ENCODE assay signal across 17 cellular contexts in genomic region chr7:66211429-66211828, GRCh38. TPM values are rescaled to one million over a fixed set of nuclear protein-coding genes. Genes with fewer than 3 reads are reported as not detected.
A peak's percentile ranks its signal among the peaks of the same experiment; 100 is the strongest.
DNase-seq lines count a peak whose midpoint lies in the region; ATAC-seq and TF ChIP-seq lines count a peak whose summit lies in the region.
"Had no signal": no experiment of that assay in that cellular context is flagged by ENCODE, and none has a peak within 500 bp of the region (broad histone marks: within the 10 kb centered on the region; RNA-seq: fewer than 3 reads in every experiment).

No MANE protein-coding gene starts in this region.

- CTCF ChIA-PET in AG04450 (lab: Charles Lee) = interaction anchor here (2.5 kb wide), 1 partner anchor 71 kb away, joined by 8 read pairs; no protein-coding TSS in a partner anchor

- H2AFZ ChIP-seq in GM23248 = no peak overlapping the region
- H2AFZ ChIP-seq in mesenchymal stem cell (ENCODE audit: low read depth, low read length) = no peak overlapping the region

- no peak for TF ChIP-seq POLR2A in upper lobe of left lung (IDR thresholded peaks at IDR 0.05)

- peaks cover 21% of the 10 kb centered on the region for H3K79me1 ChIP-seq in mesenchymal stem cell (replicated peaks; ENCODE audit: low read length, poor library complexity, severe bottlenecking)

- WGBS in GM23248 (ENCODE audit: low coverage in 1 of 2, low lambda C conversion rate in 2 of 2, missing lambda C conversion rate in 2 of 2), 2 experiments = 54 to 61% methylated on average over 5 of the region's 5 CpGs
- WGBS in mesenchymal stem cell = 59% methylated on average over 4 of the region's 5 CpGs
- 78 to 82% methylated on average over 5 of the region's 5 CpGs for WGBS in upper lobe of left lung, 2 donors

- H3K9me3 ChIP-seq in AG04450 (ENCODE audit: control insufficient read depth, insufficient read depth, low read length) (no peaks in the 10 kb centered on the region; the same call in 1 of the 2 replicates), GM23248 (ENCODE audit: low read depth) (no peaks in the 10 kb centered on the region), mesenchymal stem cell (ENCODE audit: control insufficient read depth, low read length) (no peaks in the 10 kb centered on the region), upper lobe of left lung (no peaks in the 10 kb centered on the region)
- H3K9me3 ChIP-seq: psoas muscle had no signal

- peak overlapping the region; percentile 33 for H3K4me2 ChIP-seq in GM23248 (ENCODE audit: unreplicated experiment)
- no peak overlapping the region for H3K4me2 ChIP-seq in mesenchymal stem cell (ENCODE audit: low read length, poor library complexity, severe bottlenecking)

- H3K4ac ChIP-seq in mesenchymal stem cell (ENCODE audit: low read depth in 1 of 2, low read length in 2 of 2) = no peak overlapping the region

- no peak overlapping the region for H2BK120ac ChIP-seq in mesenchymal stem cell (ENCODE audit: low read depth, low read length)

- no peaks in the 10 kb centered on the region for H3K9me2 ChIP-seq in GM23248 (ENCODE audit: insufficient read depth)

- no peak overlapping the region for H4K8ac ChIP-seq in mesenchymal stem cell (ENCODE audit: low read length)

- peak overlapping the region; percentile 61 for H3K27ac ChIP-seq in AG04450 (ENCODE audit: low read depth, low read length)
- peak overlapping the region; percentile 33; the same call in 1 of the 2 replicates for H3K27ac ChIP-seq in GM23248
- no peak overlapping the region for H3K27ac ChIP-seq in mesenchymal stem cell (ENCODE audit: low read length, poor library complexity, severe bottlenecking)
- H3K27ac ChIP-seq in upper lobe of left lung = peak overlapping the region in 2 of 4 donors; percentile 11 to 43
- H3K27ac ChIP-seq: psoas muscle had no signal

- POLR2A ChIA-PET in AG04450 (lab: Yijun Ruan, JAX) = interaction anchor here (0.6 to 0.7 kb wide), 3 partner anchors 44 to 94 kb away, joined by 3 to 4 read pairs (median 3); no protein-coding TSS in a partner anchor

- in situ Hi-C loops in GM23248 (cut with MboI) = no loop called here

- H3K9ac ChIP-seq in GM23248 (peak overlapping the region; percentile 9; the same call in 1 of the 2 replicates), mesenchymal stem cell (ENCODE audit: low read length) (peak overlapping the region; percentile 64)

- no peak overlapping the region for H2BK5ac ChIP-seq in mesenchymal stem cell (ENCODE audit: low read depth, low read length, poor library complexity, severe bottlenecking)

- no peaks in the 10 kb centered on the region for H4K20me1 ChIP-seq in GM23248 (ENCODE audit: insufficient read depth)

- no peak overlapping the region for H4K91ac ChIP-seq in mesenchymal stem cell (ENCODE audit: low read length)

- H3K27me3 ChIP-seq in AG04450 (ENCODE audit: control insufficient read depth, insufficient read depth, low read length) (no peaks in the 10 kb centered on the region), GM23248 (replicated peaks; ENCODE audit: insufficient read depth) (no peaks in the 10 kb centered on the region), mesenchymal stem cell (ENCODE audit: control insufficient read depth in 1 of 2, insufficient read depth in 1 of 2, low read length in 2 of 2) (no peaks in the 10 kb centered on the region), upper lobe of left lung (no peaks in the 10 kb centered on the region)

- no peak overlapping the region for H2BK12ac ChIP-seq in mesenchymal stem cell (ENCODE audit: low read length in 2 of 2)

- TF ChIP-seq EP300 in upper lobe of left lung (IDR thresholded peaks at IDR 0.05) = no peak

- no peak for ATAC-seq in upper lobe of left lung (ENCODE audit: low FRiP score in 2 of 2)
- ATAC-seq: esophagus mucosa, psoas muscle had no signal

- peaks cover 99% of the 10 kb centered on the region for H3K79me2 ChIP-seq in GM23248 (ENCODE audit: insufficient read depth)

- peak; percentile 48 for DNase-seq in AG04450 (ENCODE audit: low read depth, low spot score)
- DNase-seq in GM23248 = peak; percentile 66
- DNase-seq in choroid plexus epithelial cell (ENCODE audit: low read depth) = peak; percentile 67
- DNase-seq in mesenchymal stem cell = peak; percentile 73
- no peak for DNase-seq in DMS79 (lab: John Stamatoyannopoulos, UW)
- DNase-seq in upper lobe of left lung = no peak
- no peak for DNase-seq in HT-29 (ENCODE audit: low spot score)
- DNase-seq in DMS79 treated with DMSO at 0.1 percent for 48 hours (lab: John Stamatoyannopoulos, UW) = no peak
- DNase-seq: activated CD4-positive, alpha-beta T cell treated with anti-CD3 and anti-CD28 coated beads, Interleukin-2, amount 10 ng/mL, durations not matched to agents 7 days and 5 days; activated gamma-delta T cell; effector CD8-positive, alpha-beta T cell; kidney glomerular epithelial cell; NCI-H1417 treated with DMSO at 0.1 percent for 48 hours; NCI-H526 treated with DMSO at 0.1 percent for 48 hours; psoas muscle; T-helper 1 cell had no signal

- H2BK15ac ChIP-seq in mesenchymal stem cell (ENCODE audit: low read depth, poor library complexity, severe bottlenecking) = no peak overlapping the region

- no peak overlapping the region for H3K14ac ChIP-seq in mesenchymal stem cell (ENCODE audit: low read length in 2 of 2)

- H3K36me3 ChIP-seq in GM23248 (ENCODE audit: low read depth) (no peaks in the 10 kb centered on the region), mesenchymal stem cell (ENCODE audit: control insufficient read depth in 1 of 2, insufficient read depth in 2 of 2, low read depth in 1 of 2, low read length in 2 of 2) (peaks cover 2 to 17% of the 10 kb centered on the region in 2 experiments), upper lobe of left lung (no peaks in the 10 kb centered on the region)

- H3K18ac ChIP-seq in mesenchymal stem cell (ENCODE audit: low read depth in 1 of 2, low read length in 2 of 2) = no peak overlapping the region

- H3F3A ChIP-seq in GM23248 (ENCODE audit: insufficient read depth) = peaks cover 55% of the 10 kb centered on the region

- no peak overlapping the region for H2AK5ac ChIP-seq in mesenchymal stem cell (ENCODE audit: low read length, severe bottlenecking)

- H3K23ac ChIP-seq in mesenchymal stem cell (ENCODE audit: low read length in 2 of 2) = no peak overlapping the region

- peaks cover 47% of the 10 kb centered on the region for H3K4me1 ChIP-seq in GM23248 (ENCODE audit: insufficient read depth)
- peaks cover 5% of the 10 kb centered on the region for H3K4me1 ChIP-seq in mesenchymal stem cell (ENCODE audit: control insufficient read depth, insufficient read depth, low read depth, low read length)
- H3K4me1 ChIP-seq in upper lobe of left lung = peaks cover 6 to 21% (median 11%) of the 10 kb centered on the region in 4 donors
- H3K4me1 ChIP-seq: psoas muscle had no signal

- H3K4me3 ChIP-seq in AG04450 (ENCODE audit: low read depth, low read length) (no peak overlapping the region), GM23248 (no peak overlapping the region), choroid plexus epithelial cell (ENCODE audit: low read depth, low read length) (no peak overlapping the region), mesenchymal stem cell (ENCODE audit: insufficient read depth in 1 of 2, low read depth in 1 of 2, low read length in 2 of 2) (peak overlapping the region in 1 of 2 experiments; percentile 24), upper lobe of left lung (no peak overlapping the region)
- H3K4me3 ChIP-seq: psoas muscle had no signal

- no peak for TF ChIP-seq CTCF in AG04450 (IDR thresholded peaks at IDR 0.05; ENCODE audit: low read depth, low read length)
- TF ChIP-seq CTCF in choroid plexus epithelial cell (conservative IDR thresholded peaks at IDR 0.05; ENCODE audit: low read depth, low read length) = no peak
- no peak for TF ChIP-seq CTCF in upper lobe of left lung (IDR thresholded peaks at IDR 0.05)

RNA-seq across cellular contexts. Expression of gene TPST1, which starts 6.3 kb away (rescaled TPM):
- polyA plus RNA-seq in AG04450 (2011; rRNA removed) = 119 and 129 TPM in 2 replicates
- polyA minus RNA-seq in AG04450 (2011; rRNA and poly(A)+ RNA removed) = 171 and 190 TPM in 2 replicates
- 46.0 and 54.1 TPM in 2 replicates for total RNA-seq in GM23248 (2014; rRNA removed; shearing (Covaris generic))
- 53.7 and 57.0 TPM in 2 replicates for polyA plus RNA-seq in GM23248 (2016; fragmentation: Nextera tagmentation; extraction: Ambion mirVana)
- polyA plus RNA-seq in mesenchymal stem cell (2013, experiment 1 of 2) = 58.0 TPM
- polyA plus RNA-seq in mesenchymal stem cell (2013, experiment 2 of 2) = 58.7 TPM
- total RNA-seq in upper lobe of left lung = 10 to 100 TPM; 17.1 to 69.1 (median 19.0) TPM
- total RNA-seq in HT-29 (2014; rRNA removed; shearing (Covaris generic)) = 0.41 and 1.0 TPM in 2 replicates

Comparison
In these comparisons a context has a peak if more than half of its experiments do, and no peak if none do; other contexts are left out.
1. DNase-seq: peak in AG04450 (single experiment), GM23248 (single experiment), choroid plexus epithelial cell (single experiment) and mesenchymal stem cell (single experiment); none in DMS79 (single experiment), upper lobe of left lung (0 of 2), HT-29 (single experiment) and DMS79 treated with DMSO at 0.1 percent for 48 hours (single experiment).